8 cellular contexts compared by ENCODE assay signal in genomic region chr2:97995026-97995733, GRCh38. TPM values are rescaled to one million over a fixed set of nuclear protein-coding genes. Genes with fewer than 3 reads are reported as not detected.
A peak's percentile ranks its signal among the peaks of the same experiment; 100 is the strongest.
DNase-seq lines count a peak whose midpoint lies in the region; ATAC-seq and TF ChIP-seq lines count a peak whose summit lies in the region.

No MANE protein-coding gene starts in this region.

- H3K4me1 ChIP-seq in muscle layer of duodenum (ENCODE audit: control insufficient read depth in 1 of 2, insufficient read depth in 2 of 2, low read length in 2 of 2): peaks cover 12 to 32% of the 10 kb centered on the region in 2 donors

- H3K27ac Mint-ChIP-seq in activated CD8-positive, alpha-beta T cell treated with anti-CD3 and anti-CD28 coated beads, Interleukin-2, amount 10 ng/mL, durations not matched to agents 7 days and 5 days: peak overlapping the region; percentile 90
- H3K27ac Mint-ChIP-seq in endothelial cell (ENCODE audit: unreplicated experiment): peak overlapping the region; percentile 94
- H3K27ac Mint-ChIP-seq in stimulated activated memory B cell treated with anti-CD40 and anti-IgM and Interleukin-4, amounts not matched to agents 10 μg/mL and 1 μg/mL and 100 μg/mL, for 72 hours: peak overlapping the region; percentile 84

- H3K27ac ChIP-seq in muscle layer of duodenum (ENCODE audit: low read length): peak overlapping the region; percentile 95

- H3K27me3 ChIP-seq in muscle layer of duodenum (ENCODE audit: low read depth, low read length): no peaks in the 10 kb centered on the region

- peak overlapping the region; percentile 93 to 94 for H3K4me3 ChIP-seq in muscle layer of duodenum (ENCODE audit: low read depth in 1 of 2, low read length in 2 of 2)

- DNase-seq in Right ventricle myocardium inferior (ENCODE audit: missing footprints): peak; percentile 72
- DNase-seq in cardiac septum (ENCODE audit: low spot score): no peak
- peak; percentile 19 for DNase-seq in NCI-H2227 treated with DMSO at 0.1 percent for 48 hours (lab: John Stamatoyannopoulos, UW)
- peak; percentile 66 for DNase-seq in activated CD8-positive, alpha-beta T cell treated with anti-CD3 and anti-CD28 coated beads, Interleukin-2, amount 10 ng/mL, durations not matched to agents 7 days and 5 days
- DNase-seq in endothelial cell (ENCODE audit: low spot score): peak; percentile 55

- peak overlapping the region; percentile 85 for H3K4me3 Mint-ChIP-seq in activated CD8-positive, alpha-beta T cell treated with anti-CD3 and anti-CD28 coated beads, Interleukin-2, amount 10 ng/mL, durations not matched to agents 7 days and 5 days
- H3K4me3 Mint-ChIP-seq in endothelial cell (ENCODE audit: unreplicated experiment): peak overlapping the region; percentile 99
- H3K4me3 Mint-ChIP-seq in stimulated activated memory B cell treated with anti-CD40 and anti-IgM and Interleukin-4, amounts not matched to agents 10 μg/mL and 1 μg/mL and 100 μg/mL, for 72 hours: peak overlapping the region; percentile 92

- peaks cover 28% of the 10 kb centered on the region for H3K4me1 Mint-ChIP-seq in activated CD8-positive, alpha-beta T cell treated with anti-CD3 and anti-CD28 coated beads, Interleukin-2, amount 10 ng/mL, durations not matched to agents 7 days and 5 days (ENCODE audit: low read depth)
- peaks cover 20% of the 10 kb centered on the region for H3K4me1 Mint-ChIP-seq in endothelial cell (ENCODE audit: unreplicated experiment)
- H3K4me1 Mint-ChIP-seq in stimulated activated memory B cell treated with anti-CD40 and anti-IgM and Interleukin-4, amounts not matched to agents 10 μg/mL and 1 μg/mL and 100 μg/mL, for 72 hours: peaks cover 55% of the 10 kb centered on the region

- TF ChIP-seq CTCF in endothelial cell (IDR thresholded peaks at IDR 0.05; ENCODE audit: unreplicated experiment): no peak

- ATAC-seq in Right ventricle myocardium inferior (peak; percentile 42), HG02938 (IDR thresholded peaks at IDR 0.05; ENCODE audit: unreplicated experiment) (peak; percentile 28)
- peak; percentile 45 for ATAC-seq in activated CD8-positive, alpha-beta T cell treated with anti-CD3 and anti-CD28 coated beads, Interleukin-2, amount 10 ng/mL, durations not matched to agents 7 days and 5 days
- ATAC-seq in stimulated activated memory B cell treated with anti-CD40 and anti-IgM and Interleukin-4, amounts not matched to agents 10 μg/mL and 1 μg/mL and 100 μg/mL, for 72 hours: peak; percentile 65

- no peaks in the 10 kb centered on the region for H3K9me3 ChIP-seq in muscle layer of duodenum (ENCODE audit: control insufficient read depth in 1 of 2, low read length in 2 of 2)

- H3K27me3 Mint-ChIP-seq in activated CD8-positive, alpha-beta T cell treated with anti-CD3 and anti-CD28 coated beads, Interleukin-2, amount 10 ng/mL, durations not matched to agents 7 days and 5 days (ENCODE audit: low read depth): peaks cover 9% of the 10 kb centered on the region
- H3K27me3 Mint-ChIP-seq in endothelial cell (ENCODE audit: unreplicated experiment): peaks cover 10% of the 10 kb centered on the region
- no peaks in the 10 kb centered on the region for H3K27me3 Mint-ChIP-seq in stimulated activated memory B cell treated with anti-CD40 and anti-IgM and Interleukin-4, amounts not matched to agents 10 μg/mL and 1 μg/mL and 100 μg/mL, for 72 hours

- CTCF ChIA-PET in activated CD8-positive, alpha-beta T cell treated with anti-CD3 and anti-CD28 coated beads, Interleukin-2, amount 10 ng/mL, durations not matched to agents 7 days and 5 days (lab: Charles Lee): interaction anchor here (0.9 to 1.1 kb wide), 3 partner anchors 124 to 274 kb away, joined by 3 to 5 read pairs (median 3); no protein-coding TSS in a partner anchor

- intact Hi-C loops in Right ventricle myocardium inferior (cut with DNase I): loop anchor here (5.0 kb wide), 2 partner anchors 167 to 188 kb away; no protein-coding TSS in a partner anchor
- intact Hi-C loops in cardiac septum (cut with DNase I): loop anchor here (5.0 to 10.0 kb wide), 3 partner anchors 123 to 188 kb away; no protein-coding TSS in a partner anchor

- POLR2A ChIA-PET in activated CD8-positive, alpha-beta T cell treated with anti-CD3 and anti-CD28 coated beads, Interleukin-2, amount 10 ng/mL, durations not matched to agents 7 days and 5 days (lab: Charles Lee): interaction anchor here (0.6 to 0.9 kb wide), 2 partner anchors 63 to 125 kb away, joined by 3 to 4 read pairs; no protein-coding TSS in a partner anchor

- no peaks in the 10 kb centered on the region for H3K36me3 Mint-ChIP-seq in activated CD8-positive, alpha-beta T cell treated with anti-CD3 and anti-CD28 coated beads, Interleukin-2, amount 10 ng/mL, durations not matched to agents 7 days and 5 days (ENCODE audit: low read depth)
- peaks cover 3% of the 10 kb centered on the region for H3K36me3 Mint-ChIP-seq in endothelial cell (ENCODE audit: low read depth, unreplicated experiment)
- peaks cover 7% of the 10 kb centered on the region for H3K36me3 Mint-ChIP-seq in stimulated activated memory B cell treated with anti-CD40 and anti-IgM and Interleukin-4, amounts not matched to agents 10 μg/mL and 1 μg/mL and 100 μg/mL, for 72 hours

- H3K9me3 Mint-ChIP-seq in activated CD8-positive, alpha-beta T cell treated with anti-CD3 and anti-CD28 coated beads, Interleukin-2, amount 10 ng/mL, durations not matched to agents 7 days and 5 days (ENCODE audit: insufficient read depth): no peaks in the 10 kb centered on the region
- no peaks in the 10 kb centered on the region for H3K9me3 Mint-ChIP-seq in endothelial cell (ENCODE audit: unreplicated experiment)
- no peaks in the 10 kb centered on the region for H3K9me3 Mint-ChIP-seq in stimulated activated memory B cell treated with anti-CD40 and anti-IgM and Interleukin-4, amounts not matched to agents 10 μg/mL and 1 μg/mL and 100 μg/mL, for 72 hours

- H3K36me3 ChIP-seq in muscle layer of duodenum (ENCODE audit: control insufficient read depth in 1 of 2, insufficient read depth in 2 of 2, low read length in 2 of 2): no peaks in the 10 kb centered on the region

RNA-seq across cellular contexts. Expression of gene TMEM131, which starts 0.6 kb away (rescaled TPM):
- total RNA-seq in Right ventricle myocardium inferior (26.0 TPM), cardiac septum (28.6 TPM), endothelial cell (ENCODE audit: unreplicated experiment) (31.7 TPM)
- 10 to 100 TPM; 35.9 to 40.7 TPM for total RNA-seq in activated CD8-positive, alpha-beta T cell treated with anti-CD3 and anti-CD28 coated beads, Interleukin-2, amount 10 ng/mL, durations not matched to agents 7 days and 5 days
